In genomic region chr11:18773104-18773503, GRCh38 we compare ENCODE assay signal across 19 cellular contexts. TPM values are rescaled to one million over a fixed set of nuclear protein-coding genes. Genes with fewer than 3 reads are reported as not detected.
DNase-seq lines count a peak whose midpoint lies in the region; ATAC-seq, FAIRE-seq and TF ChIP-seq lines count a peak whose summit lies in the region.
"Had no signal": no experiment of that assay in that cellular context is flagged by ENCODE, and none has a peak within 500 bp of the region (broad histone marks: within the 10 kb centered on the region; RNA-seq: fewer than 3 reads in every experiment).

No MANE protein-coding gene starts in this region.

- TF ChIP-seq POLR2A in H1 (IDR thresholded peaks at IDR 0.05; ENCODE audit: control extremely low read depth in 1 of 2, low read depth in 2 of 2, low read length in 2 of 2) = no peak

- DNase-seq in WTC11 (ENCODE audit: low spot score) (no peak), H1 (ENCODE audit: low read depth in 1 of 2, low spot score in 2 of 2) (peak in 1 of 2 experiments; percentile 54), iPS-NIHi7 (ENCODE audit: extremely low spot score) (peak; percentile 63), KG1 (lab: John Stamatoyannopoulos, UW) (no peak)
- no peak for DNase-seq in stimulated activated CD4-positive, alpha-beta T cell treated with anti-CD3 and anti-CD28 coated beads, Interleukin-2, amount 100 ng/mL, for 24 hours
- DNase-seq: BE2C; CD4-positive, alpha-beta memory T cell; DMS79 had no signal

- H2BK12ac ChIP-seq in H1 (ENCODE audit: low read depth, low read length) = 0 out of 2 replicates have a peak overlapping the region, but pooled peaks have one; percentile 60

- no peaks in the 10 kb centered on the region for H4K20me1 ChIP-seq in H1 (replicated peaks in 1 of 2; ENCODE audit: control insufficient read depth in 1 of 2, insufficient read depth in 2 of 2, low read length in 2 of 2)

- H3K4me3 ChIP-seq in H1 (ENCODE audit: extremely low read depth in 1 of 4, insufficient read depth in 2 of 4, low read depth in 3 of 4, low read length in 4 of 4) = no peak overlapping the region; a peak in 1 of 8 replicates
- H3K4me3 ChIP-seq: A549, GM12878 had no signal

- H2BK20ac ChIP-seq in H1 (ENCODE audit: low read length) = no peak overlapping the region

- H3K18ac ChIP-seq in H1 (ENCODE audit: extremely low read depth, low read length) = no peak overlapping the region; the same call in none of the 2 replicates

- ATAC-seq in WTC11 (peak; percentile 20), GM21717 (IDR thresholded peaks at IDR 0.05; ENCODE audit: unreplicated experiment) (no peak)
- ATAC-seq: A549, GM12878, HCT116 had no signal

- no peaks in the 10 kb centered on the region for H3K36me3 ChIP-seq in H1 (ENCODE audit: control insufficient read depth in 2 of 4, insufficient read depth in 4 of 4, low read length in 3 of 4)
- H3K36me3 ChIP-seq: BE2C had no signal

- peak overlapping the region; percentile 45; the same call in 1 of the 2 replicates for H2BK5ac ChIP-seq in H1 (ENCODE audit: low read depth, low read length)

- H3K9me3 Mint-ChIP-seq in WTC11 = no peaks in the 10 kb centered on the region

- H3K14ac ChIP-seq in H1 (ENCODE audit: insufficient read length) = no peak overlapping the region

- no peak for TF ChIP-seq RAD21 in H1 (IDR thresholded peaks at IDR 0.05 in 1 of 2, conservative IDR thresholded peaks at IDR 0.05 in 1 of 2; ENCODE audit: low read depth in 2 of 2, low read length in 2 of 2)

- H3K4me1 Mint-ChIP-seq in WTC11 = peaks cover 43% of the 10 kb centered on the region

- H4K5ac ChIP-seq in H1 (ENCODE audit: insufficient read length, low read depth, low read length) = no peak overlapping the region

- H2BK15ac ChIP-seq in H1 (ENCODE audit: low read length) = no peak overlapping the region

- H3K4me2 ChIP-seq in H1 (ENCODE audit: insufficient read depth in 1 of 2, low read depth in 2 of 2, low read length in 2 of 2) = peak overlapping the region; percentile 13 to 19; a peak in 1 of 4 replicates
- H3K4me2 ChIP-seq: A549 had no signal

- peak overlapping the region; percentile 61 for H4K91ac ChIP-seq in H1 (replicated peaks; ENCODE audit: insufficient read length, low read length)

- H3K79me1 ChIP-seq in H1 (ENCODE audit: low read depth, low read length) = no peaks in the 10 kb centered on the region

- H3K23me2 ChIP-seq in H1 (ENCODE audit: low read depth, low read length) = no peaks in the 10 kb centered on the region

- H3K27me3 ChIP-seq in H1 (replicated peaks in 1 of 4; ENCODE audit: control insufficient read depth in 3 of 4, extremely low read depth in 1 of 4, insufficient read depth in 3 of 4, low read length in 3 of 4) = 0 out of 7 replicates have a peak, but pooled peaks cover 0 to 3% (median 0%) of the 10 kb centered on the region in 4 experiments
- H3K27me3 ChIP-seq: BE2C had no signal

- H3K4me3 Mint-ChIP-seq in WTC11 = no peak overlapping the region
- H3K4me3 Mint-ChIP-seq: CD4-positive, alpha-beta memory T cell had no signal

- H3K27me3 Mint-ChIP-seq in WTC11 (ENCODE audit: low read depth) = peaks cover 2% of the 10 kb centered on the region

- H2AK5ac ChIP-seq in H1 (ENCODE audit: low read depth, low read length) = no peak overlapping the region

- H3K56ac ChIP-seq in H1 (replicated peaks; ENCODE audit: insufficient read length, low read depth, low read length) = no peak overlapping the region

- no peak overlapping the region for H3K23ac ChIP-seq in H1 (ENCODE audit: insufficient read length)

- no peak overlapping the region for H3K4ac ChIP-seq in H1 (replicated peaks; ENCODE audit: insufficient read length, low read depth, low read length)

- H4K8ac ChIP-seq in H1 (ENCODE audit: extremely low read depth, insufficient read depth, low read length) = no peak overlapping the region

- H3K9me3 ChIP-seq in H1 (ENCODE audit: insufficient read depth in 2 of 2, low read depth in 1 of 2, low read length in 1 of 2) = no peaks in the 10 kb centered on the region
- H3K9me3 ChIP-seq: A549, BE2C had no signal

- H3K9ac ChIP-seq in H1 (replicated peaks in 1 of 4; ENCODE audit: extremely low read depth in 1 of 4, low read depth in 3 of 4, low read length in 3 of 4) = no peak overlapping the region

- peaks cover 0 to 20% (median 8%) of the 10 kb centered on the region in 4 experiments; a peak in 5 of 7 replicates for H3K4me1 ChIP-seq in H1 (replicated peaks in 1 of 4; ENCODE audit: control insufficient read depth in 3 of 4, insufficient read depth in 4 of 4, low read length in 3 of 4)
- H3K4me1 ChIP-seq: BE2C had no signal

- FAIRE-seq in H1 (lab: Jason Lieb, UNC) = no peak
- FAIRE-seq: A549, GM12878, GM18507 had no signal

- no peaks in the 10 kb centered on the region for H3K79me2 ChIP-seq in H1 (ENCODE audit: control insufficient read depth in 1 of 2, insufficient read depth in 2 of 2, low read length in 2 of 2)

- CTCF ChIA-PET in WTC11 (lab: Charles Lee) (interaction anchor here (0.9 to 3.7 kb wide), 5 partner anchors 8 to 51 kb away, joined by 4 to 52 read pairs (median 5); no protein-coding TSS in a partner anchor), H1 (lab: Charles Lee; ENCODE audit: partially characterized antibody) (interaction anchor here (0.6 to 12.1 kb wide), 7 partner anchors 11 to 306 kb away, joined by 3 to 363 read pairs (median 5); partner anchors contain the start of gene PTPN5)

- 67% methylated on average over 5 of the region's 8 CpGs; no CpG with 5 or more reads in 1 of the 2 experiments for WGBS in H1 (ENCODE audit: extremely low coverage in 1 of 2, insufficient coverage in 1 of 2, insufficient read length in 1 of 2, insufficient replicate concordance in 2 of 2, low coverage in 1 of 2, low lambda C conversion rate in 2 of 2, missing lambda C conversion rate in 1 of 2), 2 experiments

- no peaks in the 10 kb centered on the region for H3K36me3 Mint-ChIP-seq in WTC11
- H3K36me3 Mint-ChIP-seq: CD4-positive, alpha-beta memory T cell had no signal

- TF ChIP-seq CTCF in WTC11 (IDR thresholded peaks at IDR 0.05) (no peak), H1 (IDR thresholded peaks at IDR 0.05; ENCODE audit: control extremely low read depth in 1 of 3, insufficient read depth in 1 of 3, low read depth in 1 of 3, low read length in 3 of 3) (no peak)

- no peak for TF ChIP-seq EP300 in H1 (IDR thresholded peaks at IDR 0.05; ENCODE audit: borderline replicate concordance in 1 of 2, low read depth in 2 of 2, low read length in 2 of 2)

- H2BK120ac ChIP-seq in H1 (replicated peaks; ENCODE audit: low read depth, low read length) = no peak overlapping the region

- no peak overlapping the region for H3K27ac Mint-ChIP-seq in WTC11
- H3K27ac Mint-ChIP-seq: CD4-positive, alpha-beta memory T cell had no signal

- POLR2A ChIA-PET in WTC11 (lab: Charles Lee) = interaction anchor here (0.7 kb wide), 1 partner anchor 28 kb away, joined by 4 read pairs; no protein-coding TSS in a partner anchor
- POLR2A ChIA-PET in H1 (lab: Charles Lee; ENCODE audit: partially characterized antibody) = no interaction called here

- no peak overlapping the region for H3K27ac ChIP-seq in H1 (ENCODE audit: low read depth, low read length)
- H3K27ac ChIP-seq in temporal lobe (ENCODE audit: low read depth, low read length) = peak overlapping the region; percentile 33
- H3K27ac ChIP-seq: A549, C4-2B, HL-60 had no signal

- H2AFZ ChIP-seq in H1 (ENCODE audit: low read length) = no peak overlapping the region

TF ChIP-seq in WTC11, 78 proteins besides CTCF, POLR2A, EP300 and RAD21 (continues in another document):
- TF ChIP-seq PREB (CRISPR knock-in tag; IDR thresholded peaks at IDR 0.05; ENCODE audit: borderline replicate concordance) (no peak), ZNF232 (CRISPR knock-in tag; IDR thresholded peaks at IDR 0.05) (no peak)

TF ChIP-seq in H1, 55 proteins besides CTCF, POLR2A, EP300 and RAD21 (continues in another document):
- TF ChIP-seq SAP30 (IDR thresholded peaks at IDR 0.05; ENCODE audit: insufficient read depth, insufficient replicate concordance, low read length) = no peak
- no peak for TF ChIP-seq KDM5A (IDR thresholded peaks at IDR 0.05; ENCODE audit: low read length)
- no peak for TF ChIP-seq ATF3 (IDR thresholded peaks at IDR 0.05; ENCODE audit: insufficient read depth, low read depth, low read length)
- no peak for TF ChIP-seq CREB1 (IDR thresholded peaks at IDR 0.05)
- TF ChIP-seq NANOG (IDR thresholded peaks at IDR 0.05; ENCODE audit: insufficient read depth, low read depth, low read length, poor library complexity, severe bottlenecking) = no peak

RNA-seq across cellular contexts. Expression of gene PTPN5, which starts 18.5 kb away (rescaled TPM):
- total RNA-seq in WTC11 (2021) (4.5 to 7.4 TPM (median 6.7 TPM) in 3 replicates), temporal lobe (24.6 TPM)
- total RNA-seq in H1 (2021; fragmentation: NEBNext Ultra II Directional; extraction: Animal tissue kit (Norgen Biotek cat#: 25700)) = 6.8 and 8.4 TPM in 2 replicates
- 12.9 and 18.9 TPM in 2 replicates for polyA plus RNA-seq in H1 (2011; rRNA removed)
- 11.1 TPM for polyA plus RNA-seq in H1 (2011; cell fraction: cytosol; rRNA removed)
- polyA plus RNA-seq in H1 (2011; cell fraction: nucleus; rRNA removed) = 29.2 TPM
- 7.1 to 10.6 TPM (median 8.7 TPM) in 4 replicates for polyA plus RNA-seq in H1 (2012, experiment 1 of 2)
- 5.6 TPM for polyA plus RNA-seq in H1 (2012, experiment 2 of 2)
- polyA plus RNA-seq in H1 (2013, experiment 1 of 2) = 5.4 TPM
- polyA plus RNA-seq in H1 (2013, experiment 2 of 2) = 4.9 TPM
- 6.4 and 8.4 TPM in 2 replicates for polyA minus RNA-seq in H1 (2011; rRNA and poly(A)+ RNA removed)
- polyA minus RNA-seq in H1 (2011; cell fraction: cytosol; rRNA and poly(A)+ RNA removed) = 5.6 TPM
- 7.2 TPM for polyA minus RNA-seq in H1 (2011; cell fraction: nucleus; rRNA and poly(A)+ RNA removed)
- total RNA-seq: CD4-positive, alpha-beta memory T cell; G401; GM12878; H4 had no signal
- polyA plus RNA-seq: AG04450; CD4-positive, alpha-beta memory T cell had no signal

RNA-seq across cellular contexts. Expression of gene IGSF22, which starts 47.1 kb away (rescaled TPM):
- total RNA-seq in WTC11 (2021) = 0.32 to 0.64 TPM (median 0.52 TPM) in 3 replicates
- not detected in 2 replicates for total RNA-seq in H1 (2021; fragmentation: NEBNext Ultra II Directional; extraction: Animal tissue kit (Norgen Biotek cat#: 25700))
- polyA plus RNA-seq in H1 (2011; rRNA removed) = 0.06 and 0.14 TPM in 2 replicates
- polyA plus RNA-seq in H1 (2011; cell fraction: cytosol; rRNA removed) = 0.09 TPM
- 0.24 TPM for polyA plus RNA-seq in H1 (2011; cell fraction: nucleus; rRNA removed)
- 0.05 to 0.61 TPM (median 0.11 TPM) in 3 of 4 replicates, not detected in the other for polyA plus RNA-seq in H1 (2012, experiment 1 of 2)
- 0.34 TPM for polyA plus RNA-seq in H1 (2012, experiment 2 of 2)
- 0.04 TPM for polyA plus RNA-seq in H1 (2013, experiment 1 of 2)
- polyA plus RNA-seq in H1 (2013, experiment 2 of 2) = 0.02 TPM
- polyA minus RNA-seq in H1 (2011; rRNA and poly(A)+ RNA removed) = 0.03 and 0.07 TPM in 2 replicates
- polyA minus RNA-seq in H1 (2011; cell fraction: cytosol; rRNA and poly(A)+ RNA removed) = not detected
- polyA minus RNA-seq in H1 (2011; cell fraction: nucleus; rRNA and poly(A)+ RNA removed) = 1.1 TPM
- total RNA-seq in temporal lobe = under 0.01 TPM
- total RNA-seq: G401, GM12878, H4 had no signal
- polyA plus RNA-seq: AG04450 had no signal
